Comparison of ENCODE assay signal across 21 cellular contexts in the genomic region with DNA sequence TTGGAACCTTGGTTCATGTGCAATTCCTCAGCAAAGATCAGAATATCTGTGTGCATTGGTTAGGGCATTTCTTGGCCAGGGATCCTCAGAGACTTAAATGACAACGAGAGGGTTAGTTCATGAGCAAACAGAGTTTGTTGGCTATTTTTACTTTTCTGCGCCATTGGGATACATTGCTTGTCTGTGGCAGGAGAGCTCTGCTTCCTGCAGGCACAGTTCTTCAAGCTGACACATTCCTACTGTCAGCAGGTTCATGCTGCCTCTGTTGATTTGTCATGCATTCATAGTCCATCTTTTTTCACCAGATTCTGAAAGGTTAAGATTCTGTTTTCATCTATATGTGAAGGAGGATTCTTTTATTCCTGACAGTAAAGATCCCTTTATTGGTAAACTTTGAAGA.
"Had no signal": no experiment of that assay in that cellular context is flagged by ENCODE, and none has a peak within 500 bp of the region (broad histone marks: within the 10 kb centered on the region; RNA-seq: fewer than 3 reads in every experiment).

No MANE protein-coding gene starts in this region.

- H3K4me3 ChIP-seq: K562, SJSA1, SK-N-MC had no signal

- DNase-seq: Kasumi-1; MM.1S; NCI-H1436 treated with DMSO at 0.1 percent for 48 hours; NCI-H1694; NCI-H187 treated with DMSO at 0.1 percent for 48 hours; NCI-H2029 treated with DMSO at 0.1 percent for 48 hours; NCI-H2171 treated with DMSO at 0.1 percent for 48 hours; NCI-H345; NCI-H446 treated with DMSO at 0.1 percent for 48 hours; NCI-H510A treated with DMSO at 0.1 percent for 48 hours; NCI-H526; NCI-H82; NK-92 treated with Interleukin-12 subunit alpha and Interleukin-12 subunit beta, amount 100 ng/mL, for 24 hours; PC-3; SIG-M5 had no signal

- H3K36me3 ChIP-seq: SJSA1 had no signal

- H3K4me1 ChIP-seq: SJSA1 had no signal

- H3K9me3 ChIP-seq: SJSA1 had no signal

- H3K27me3 ChIP-seq: SJSA1 had no signal

- H3K27ac ChIP-seq: KMS-11, RWPE1, SJSA1, SK-N-MC had no signal

- ATAC-seq: K562, Panc1, PC-3 had no signal
